In the genomic region with DNA sequence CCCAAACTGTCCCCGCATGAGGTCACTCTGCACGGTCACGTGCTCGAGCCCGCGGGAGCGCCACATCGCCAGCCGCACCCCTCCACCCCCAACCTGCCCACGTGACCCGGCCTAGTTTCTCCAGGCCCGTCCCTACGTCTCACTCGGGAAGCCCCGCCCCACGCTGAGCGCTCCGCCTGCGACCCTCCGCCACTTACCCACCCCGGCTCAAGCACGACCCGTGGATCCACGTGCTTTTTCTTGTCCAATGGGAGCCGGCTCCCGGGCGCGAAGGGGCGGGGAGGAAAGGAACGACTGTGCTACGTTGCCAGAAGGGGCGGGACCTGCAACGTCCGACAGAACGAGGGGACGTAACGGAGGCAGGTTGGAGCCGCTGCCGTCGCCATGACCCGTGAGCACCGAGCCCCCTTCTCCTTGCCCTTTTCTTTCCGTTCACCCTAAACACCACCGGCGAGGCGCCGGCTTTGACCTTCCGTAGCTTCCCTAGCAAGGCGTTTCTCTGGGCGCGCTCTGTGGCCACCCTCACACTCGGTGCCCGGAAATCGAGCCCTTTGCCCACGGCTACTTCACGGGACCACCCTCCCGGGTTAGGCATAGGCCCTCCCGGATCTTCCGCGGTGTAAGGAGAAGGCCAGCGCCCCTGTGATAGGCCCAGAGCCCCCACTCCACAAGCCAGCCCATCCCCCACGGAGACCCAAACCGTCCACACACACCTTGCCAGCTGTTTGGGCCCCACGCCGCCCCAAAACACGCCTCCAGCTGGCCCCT, we compare ENCODE assay signal across 8 cellular contexts. TPM values are rescaled to one million over a fixed set of nuclear protein-coding genes. Genes with fewer than 3 reads are reported as not detected.
DNase-seq lines count a peak whose midpoint lies in the region; ATAC-seq, FAIRE-seq and TF ChIP-seq lines count a peak whose summit lies in the region.

A gene (plus strand): TSS at position 328 of the 768 bp plus-strand sequence. CDS start 57 bp downstream, at position 385.

- H2AFZ ChIP-seq in HepG2 (ENCODE audit: low read length) = peak within 1 kb of the TSS; percentile 96

- peak; percentile 98 to 100 (median 100) for DNase-seq in C1 segment of cervical spinal cord (lab: John Stamatoyannopoulos, UW)
- DNase-seq in NCI-H774 (lab: John Stamatoyannopoulos, UW) = peak; percentile 99
- DNase-seq in activated CD4-positive, alpha-beta T cell treated with anti-CD3 and anti-CD28 coated beads, Interleukin-2, amount 50 U/mL, for 4 hours = peak; percentile 100
- peak; percentile 100 for DNase-seq in dermis blood vessel endothelial cell
- DNase-seq in HepG2 (ENCODE audit: low spot score) = peak; percentile 97
- peak; percentile 100 for DNase-seq in stimulated activated CD4-positive, alpha-beta T cell treated with anti-CD3 and anti-CD28 coated beads, Interleukin-4, amount 100 ng/mL, for 1 hour

- CTCF ChIA-PET in HepG2 (lab: Yijun Ruan, JAX; ENCODE audit: low intra/inter-chr PET ratio, low total read pairs) = no interaction called here

- H3K9me3 ChIP-seq in HepG2 (ENCODE audit: low read length) = no peaks in the 10 kb centered on the region

- peak within 1 kb of the TSS; percentile 98 for H3K27ac ChIP-seq in HepG2 (ENCODE audit: extremely low read length, insufficient read depth, low read length)

- TSS peak; percentile 66 for BruUV-seq in HepG2 (replicated peaks; lab: Mats Ljungman, UMichigan)

- peaks cover 37% of the 10 kb centered on the region for H3K4me1 ChIP-seq in HepG2 (ENCODE audit: insufficient read depth, low read length)

- intact Hi-C loops in HepG2 (cut with micrococcal nuclease; ENCODE audit: unreplicated experiment) = no loop called here

- POLR2A ChIA-PET in HepG2 (lab: Yijun Ruan, JAX) = interaction anchor here (0.8 to 4.2 kb wide), 5 partner anchors 8 to 33 kb away, joined by 3 to 31 read pairs (median 7); a partner anchor contains a TSS

- no peak for TF ChIP-seq CTCF in HepG2 (CRISPR knock-in tag; IDR thresholded peaks at IDR 0.05)

- peak within 1 kb of the TSS; percentile 100 for H3K9ac ChIP-seq in HepG2 (ENCODE audit: insufficient read depth, low read depth, low read length)

- peak; percentile 99 to 100 for TF ChIP-seq POLR2A in HepG2 (IDR thresholded peaks at IDR 0.05; ENCODE audit: insufficient read depth in 1 of 2, low read depth in 2 of 2, low read length in 2 of 2)

- TF ChIP-seq RAD21 in HepG2 (CRISPR knock-in tag; IDR thresholded peaks at IDR 0.05) = no peak; the same call in 1 of the 2 replicates

- ATAC-seq in GM19372 (IDR thresholded peaks at IDR 0.05; ENCODE audit: low read depth, unreplicated experiment) = peak; percentile 95
- ATAC-seq in HG03558 (IDR thresholded peaks at IDR 0.05; ENCODE audit: extremely low read depth, unreplicated experiment) = peak; percentile 70
- peak; percentile 93 for ATAC-seq in HepG2

- H3K4me3 ChIP-seq in HepG2 (replicated peaks in 1 of 3; ENCODE audit: insufficient read depth in 1 of 3, low read depth in 2 of 3, low read length in 3 of 3) = peak within 1 kb of the TSS; percentile 98 to 100 (median 99)

- WGBS in HepG2 (ENCODE audit: low lambda C conversion rate) = 1% methylated on average over 30 of the region's 66 CpGs

- H3K79me2 ChIP-seq in HepG2 (ENCODE audit: insufficient read depth, low read length) = peaks cover 26% of the 10 kb centered on the region

- peaks cover 28% of the 10 kb centered on the region for H4K20me1 ChIP-seq in HepG2 (ENCODE audit: insufficient read depth, low read length)

- H3K36me3 ChIP-seq in HepG2 (replicated peaks in 1 of 2; ENCODE audit: control insufficient read depth in 1 of 2, insufficient read depth in 2 of 2, low read length in 2 of 2) = peaks cover 8 to 35% of the 10 kb centered on the region in 2 experiments

- FAIRE-seq in HepG2 (lab: Jason Lieb, UNC) = peak; percentile 71

- TF ChIP-seq EP300 in HepG2 (IDR thresholded peaks at IDR 0.05; ENCODE audit: low read depth in 2 of 2, low read length in 2 of 2) (no peak), HepG2 (CRISPR knock-in tag; IDR thresholded peaks at IDR 0.05; ENCODE audit: borderline replicate concordance) (no peak)

- H3K27me3 ChIP-seq in HepG2 (ENCODE audit: control insufficient read depth in 1 of 2, insufficient read depth in 2 of 2, low read length in 2 of 2) = no peaks in the 10 kb centered on the region; a peak in 1 of 5 replicates

- in situ Hi-C loops in HepG2 (cut with HindIII; ENCODE audit: extremely low pct_ligation_motif_present, low pct_unique_long_range_greater_than_20kb) = no loop called here

- H3K4me2 ChIP-seq in HepG2 (ENCODE audit: low read depth, low read length) = peak within 1 kb of the TSS; percentile 96

TF ChIP-seq in HepG2, 621 proteins besides CTCF, POLR2A, EP300 and RAD21 (continues in another document):
- peak; percentile 3 for TF ChIP-seq TEAD3 (CRISPR knock-in tag; optimal IDR thresholded peaks at IDR 0.05; ENCODE audit: borderline replicate concordance)
- TF ChIP-seq ZNF468 (CRISPR knock-in tag; IDR thresholded peaks at IDR 0.05) = no peak
- TF ChIP-seq ERF (CRISPR knock-in tag; IDR thresholded peaks at IDR 0.05) = peak; percentile 73; the same call in 1 of the 2 replicates
- TF ChIP-seq ZSCAN9 (CRISPR knock-in tag; IDR thresholded peaks at IDR 0.05; ENCODE audit: borderline replicate concordance) = no peak
- peak; percentile 79 for TF ChIP-seq ZNF501 (CRISPR knock-in tag; IDR thresholded peaks at IDR 0.05)
- TF ChIP-seq, protein P1, sequence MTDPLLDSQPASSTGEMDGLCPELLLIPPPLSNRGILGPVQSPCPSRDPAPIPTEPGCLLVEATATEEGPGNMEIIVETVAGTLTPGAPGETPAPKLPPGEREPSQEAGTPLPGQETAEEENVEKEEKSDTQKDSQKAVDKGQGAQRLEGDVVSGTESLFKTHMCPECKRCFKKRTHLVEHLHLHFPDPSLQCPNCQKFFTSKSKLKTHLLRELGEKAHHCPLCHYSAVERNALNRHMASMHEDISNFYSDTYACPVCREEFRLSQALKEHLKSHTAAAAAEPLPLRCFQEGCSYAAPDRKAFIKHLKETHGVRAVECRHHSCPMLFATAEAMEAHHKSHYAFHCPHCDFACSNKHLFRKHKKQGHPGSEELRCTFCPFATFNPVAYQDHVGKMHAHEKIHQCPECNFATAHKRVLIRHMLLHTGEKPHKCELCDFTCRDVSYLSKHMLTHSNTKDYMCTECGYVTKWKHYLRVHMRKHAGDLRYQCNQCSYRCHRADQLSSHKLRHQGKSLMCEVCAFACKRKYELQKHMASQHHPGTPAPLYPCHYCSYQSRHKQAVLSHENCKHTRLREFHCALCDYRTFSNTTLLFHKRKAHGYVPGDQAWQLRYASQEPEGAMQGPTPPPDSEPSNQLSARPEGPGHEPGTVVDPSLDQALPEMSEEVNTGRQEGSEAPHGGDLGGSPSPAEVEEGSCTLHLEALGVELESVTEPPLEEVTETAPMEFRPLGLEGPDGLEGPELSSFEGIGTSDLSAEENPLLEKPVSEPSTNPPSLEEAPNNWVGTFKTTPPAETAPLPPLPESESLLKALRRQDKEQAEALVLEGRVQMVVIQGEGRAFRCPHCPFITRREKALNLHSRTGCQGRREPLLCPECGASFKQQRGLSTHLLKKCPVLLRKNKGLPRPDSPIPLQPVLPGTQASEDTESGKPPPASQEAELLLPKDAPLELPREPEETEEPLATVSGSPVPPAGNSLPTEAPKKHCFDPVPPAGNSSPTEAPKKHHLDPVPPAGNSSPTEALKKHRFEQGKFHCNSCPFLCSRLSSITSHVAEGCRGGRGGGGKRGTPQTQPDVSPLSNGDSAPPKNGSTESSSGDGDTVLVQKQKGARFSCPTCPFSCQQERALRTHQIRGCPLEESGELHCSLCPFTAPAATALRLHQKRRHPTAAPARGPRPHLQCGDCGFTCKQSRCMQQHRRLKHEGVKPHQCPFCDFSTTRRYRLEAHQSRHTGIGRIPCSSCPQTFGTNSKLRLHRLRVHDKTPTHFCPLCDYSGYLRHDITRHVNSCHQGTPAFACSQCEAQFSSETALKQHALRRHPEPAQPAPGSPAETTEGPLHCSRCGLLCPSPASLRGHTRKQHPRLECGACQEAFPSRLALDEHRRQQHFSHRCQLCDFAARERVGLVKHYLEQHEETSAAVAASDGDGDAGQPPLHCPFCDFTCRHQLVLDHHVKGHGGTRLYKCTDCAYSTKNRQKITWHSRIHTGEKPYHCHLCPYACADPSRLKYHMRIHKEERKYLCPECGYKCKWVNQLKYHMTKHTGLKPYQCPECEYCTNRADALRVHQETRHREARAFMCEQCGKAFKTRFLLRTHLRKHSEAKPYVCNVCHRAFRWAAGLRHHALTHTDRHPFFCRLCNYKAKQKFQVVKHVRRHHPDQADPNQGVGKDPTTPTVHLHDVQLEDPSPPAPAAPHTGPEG (CRISPR knock-in tag; IDR thresholded peaks at IDR 0.05) = 0 out of 2 replicates have a peak, but pooled peaks have one; percentile 64
- peak; percentile 39; the same call in 1 of the 2 replicates for TF ChIP-seq ZNF788 (CRISPR knock-in tag; IDR thresholded peaks at IDR 0.05; ENCODE audit: borderline replicate concordance)
- peak; percentile 87 for TF ChIP-seq DMAP1 (CRISPR knock-in tag; IDR thresholded peaks at IDR 0.05)
- no peak for TF ChIP-seq ZNF446 (CRISPR knock-in tag; IDR thresholded peaks at IDR 0.05)
- TF ChIP-seq GTF3A (CRISPR knock-in tag; conservative IDR thresholded peaks at IDR 0.05) = no peak

RNA-seq across cellular contexts. Expression of the gene that starts here (rescaled TPM):
- total RNA-seq in dermis blood vessel endothelial cell (787 and 1,230 TPM in 2 replicates), HepG2 (2016; rRNA removed; fragmentation: Illumina TruSeq; extraction: Trizol) (1,257 and 1,308 TPM in 2 replicates)
- total RNA-seq in HepG2 (2016; cell fraction: cytosol; rRNA removed; fragmentation: Illumina TruSeq; extraction: Trizol; ENCODE audit: low read depth) = 535 and 754 TPM in 2 replicates
- 1,238 and 1,246 TPM in 2 replicates for total RNA-seq in HepG2 (2016; cell fraction: insoluble cytoplasmic fraction; rRNA removed; fragmentation: Illumina TruSeq; extraction: Trizol)
- total RNA-seq in HepG2 (2016; cell fraction: membrane; rRNA removed; fragmentation: Illumina TruSeq; extraction: Trizol) = 987 and 1,243 TPM in 2 replicates
- 431 and 520 TPM in 2 replicates for total RNA-seq in HepG2 (2016; cell fraction: nucleus; rRNA removed; fragmentation: Illumina TruSeq; extraction: Trizol)
- 707 and 811 TPM in 2 replicates for polyA plus RNA-seq in HepG2 (2011; rRNA removed)
- polyA plus RNA-seq in HepG2 (2011; cell fraction: cytosol; rRNA removed) = 569 and 1,388 TPM in 2 replicates
- 699 and 772 TPM in 2 replicates for polyA plus RNA-seq in HepG2 (2011; cell fraction: nucleus; rRNA removed)
- polyA plus RNA-seq in HepG2 (2012) = 584 and 625 TPM in 2 replicates
- 501 and 704 TPM in 2 replicates for polyA plus RNA-seq in HepG2 (2016; cell fraction: cytosol; fragmentation: Illumina TruSeq; extraction: Trizol; ENCODE audit: low read depth)
- polyA plus RNA-seq in HepG2 (2016; cell fraction: insoluble cytoplasmic fraction; fragmentation: Illumina TruSeq; extraction: Trizol; ENCODE audit: low read depth) = 1,095 and 1,148 TPM in 2 replicates
- polyA plus RNA-seq in HepG2 (2016; cell fraction: membrane; fragmentation: Illumina TruSeq; extraction: Trizol; ENCODE audit: low read depth) = 829 and 1,016 TPM in 2 replicates
- polyA plus RNA-seq in HepG2 (2016; cell fraction: nucleus; fragmentation: Illumina TruSeq; extraction: Trizol; ENCODE audit: insufficient read depth, low read depth) = 767 and 788 TPM in 2 replicates
- 804 and 856 TPM in 2 replicates for polyA minus RNA-seq in HepG2 (2011; rRNA and poly(A)+ RNA removed; ENCODE audit: low replicate concordance)
- polyA minus RNA-seq in HepG2 (2011; cell fraction: cytosol; rRNA and poly(A)+ RNA removed) = 126 and 152 TPM in 2 replicates
- polyA minus RNA-seq in HepG2 (2011; cell fraction: nucleus; rRNA and poly(A)+ RNA removed) = 163 and 169 TPM in 2 replicates

Comparison
In these comparisons a context has a peak if more than half of its experiments do, and no peak if none do; other contexts are left out.
1. Peak in every context shown above with its lines: DNase-seq, ATAC-seq, H3K4me3 ChIP-seq and H3K27ac ChIP-seq.